Comparison of ENCODE assay signal across 20 cellular contexts in genomic region chr19:19098084-19098702, GRCh38.
"Had no signal": no experiment of that assay in that cellular context is flagged by ENCODE, and none has a peak within 500 bp of the region (broad histone marks: within the 10 kb centered on the region; RNA-seq: fewer than 3 reads in every experiment).

No MANE protein-coding gene starts in this region.

- ATAC-seq: activated T-cell treated with anti-CD3 and anti-CD28 coated beads, Interleukin-2, amount 50 U/mL, for 4 hours; natural killer cell had no signal

- H3K9me3 ChIP-seq: left lung, ovary, prostate gland, thoracic aorta had no signal

- H3K27ac ChIP-seq: coronary artery, epithelial cell of prostate, left lung, ovary, prostate gland, thoracic aorta had no signal

- H3K36me3 ChIP-seq: ovary, prostate gland had no signal

- H3K4me1 ChIP-seq: left lung, prostate gland had no signal

- H3K4me3 ChIP-seq: coronary artery, left lung, ovary, prostate gland, thoracic aorta had no signal

- H3K27me3 ChIP-seq: left lung, ovary had no signal

- DNase-seq: activated B cell treated with CpG ODN at 0.5 μM for 24 hours; activated CD4-positive, alpha-beta T cell treated with anti-CD3 and anti-CD28 coated beads for 4 hours; activated CD4-positive, alpha-beta T cell treated with anti-CD3 and anti-CD28 coated beads, Interleukin-2, amount 50 U/mL, for 48 hours; activated CD8-positive, alpha-beta memory T cell treated with anti-CD3 and anti-CD28 coated beads, Interleukin-2, amount 50 U/mL, for 48 hours; activated naive CD4-positive, alpha-beta T cell treated with Interleukin-2 at 50 U/mL for 16 hours; activated naive CD8-positive, alpha-beta T cell treated with anti-CD3 and anti-CD28 coated beads for 36 hours; activated T-cell treated with anti-CD3 and anti-CD28 coated beads, Interleukin-2, amount 50 U/mL, for 4 hours; cerebellar nuclear complex; immature natural killer cell; kidney glomerular epithelial cell; left lung; natural killer cell; ovary; stimulated activated CD4-positive, alpha-beta T cell treated with anti-CD3 and anti-CD28 coated beads, Interleukin-4, amount 100 ng/mL, for 24 hours; stimulated activated naive CD4-positive, alpha-beta T cell treated with Interleukin-2 at 50 U/mL for 16 hours; T1000 had no signal
